ENCODE assay signal across 14 cellular contexts in genomic region chr2:10575566-10576300, GRCh38.
A peak's percentile ranks its signal among the peaks of the same experiment; 100 is the strongest.
DNase-seq lines count a peak whose midpoint lies in the region; ATAC-seq, FAIRE-seq and TF ChIP-seq lines count a peak whose summit lies in the region.
"Had no signal": no experiment of that assay in that cellular context is flagged by ENCODE, and none has a peak within 500 bp of the region (broad histone marks: within the 10 kb centered on the region; RNA-seq: fewer than 3 reads in every experiment).

No MANE protein-coding gene starts in this region.

- H3K27ac ChIP-seq in HCT116 (ENCODE audit: low read depth, low read length) (no peak overlapping the region; the same call in 1 of the 2 replicates), SK-N-SH (ENCODE audit: low read depth in 2 of 2, low read length in 1 of 2) (peak overlapping the region in 1 of 2 experiments; percentile 66; a peak in 2 of 4 replicates)
- H3K27ac ChIP-seq: cardiac muscle cell, esophagus squamous epithelium, Peyer's patch had no signal

- POLR2A ChIA-PET in HCT116 (lab: Charles Lee) (interaction anchor here (1.1 kb wide), 1 partner anchor 126 kb away, joined by 3 read pairs; no protein-coding TSS in a partner anchor), SK-N-SH (lab: Yijun Ruan, JAX) (no interaction called here)

- peaks cover 17 to 50% of the 10 kb centered on the region in 2 experiments; a peak in 3 of 4 replicates for H3K36me3 ChIP-seq in HCT116 (ENCODE audit: control insufficient read depth in 1 of 2, insufficient read depth in 2 of 2, low read length in 2 of 2)
- peaks cover 57 to 86% of the 10 kb centered on the region in 2 experiments for H3K36me3 ChIP-seq in SK-N-SH (replicated peaks in 1 of 2; ENCODE audit: control insufficient read depth in 1 of 2, insufficient read depth in 2 of 2, low read length in 1 of 2)

- H3K27me3 ChIP-seq in HCT116 (ENCODE audit: insufficient read depth, low read length) (no peaks in the 10 kb centered on the region), SK-N-SH (ENCODE audit: insufficient read depth) (no peaks in the 10 kb centered on the region)
- H3K27me3 ChIP-seq: cardiac muscle cell, esophagus squamous epithelium, Peyer's patch had no signal

- RAD21 ChIA-PET in HCT116 (lab: Charles Lee; ENCODE audit: low non-redundant PET in 1 of 2, low total read pairs in 2 of 2, uncharacterized antibody in 2 of 2, unreplicated experiment in 2 of 2): no interaction called here

- intact Hi-C loops in HCT116 (cut with micrococcal nuclease): no loop called here

- CTCF ChIA-PET in HCT116 (lab: Charles Lee) (no interaction called here), SK-N-SH (lab: Yijun Ruan, JAX) (interaction anchor here (0.6 to 0.9 kb wide), 2 partner anchors 94 to 166 kb away, joined by 3 read pairs; no protein-coding TSS in a partner anchor)

- H3K79me2 ChIP-seq in HCT116 (ENCODE audit: insufficient read depth, low read length) (no peaks in the 10 kb centered on the region), SK-N-SH (ENCODE audit: insufficient read depth) (no peaks in the 10 kb centered on the region)

- FAIRE-seq in urothelium cell line (lab: Jason Lieb, UNC): no peak

- H2AFZ ChIP-seq in HCT116 (ENCODE audit: low read depth, low read length, poor library complexity, severe bottlenecking) (no peak overlapping the region), SK-N-SH (ENCODE audit: low read depth) (no peak overlapping the region)

- H3K4me2 ChIP-seq in HCT116 (ENCODE audit: low read length): peak overlapping the region; percentile 36
- no peak overlapping the region for H3K4me2 ChIP-seq in SK-N-SH

- H3K4me1 ChIP-seq in HCT116 (ENCODE audit: control insufficient read depth in 1 of 2, insufficient read depth in 2 of 2, low read length in 2 of 2): peaks cover 3 to 18% of the 10 kb centered on the region in 2 experiments; a peak in 3 of 4 replicates
- peaks cover 0 to 9% of the 10 kb centered on the region in 2 experiments; a peak in 1 of 4 replicates for H3K4me1 ChIP-seq in SK-N-SH (ENCODE audit: control insufficient read depth in 1 of 2, insufficient read depth in 2 of 2, low read depth in 1 of 2, low read length in 1 of 2)
- H3K4me1 ChIP-seq: Peyer's patch had no signal

- H3K4me3 ChIP-seq in HCT116 (replicated peaks in 1 of 2; ENCODE audit: low read depth in 1 of 2, low read length in 2 of 2) (no peak overlapping the region), SK-N-SH (ENCODE audit: low read depth in 2 of 2, low read length in 1 of 2) (no peak overlapping the region)
- H3K4me3 ChIP-seq: cardiac muscle cell, esophagus squamous epithelium, Peyer's patch had no signal

- no TSS peak for BruUV-seq in HCT116 (replicated peaks; lab: Mats Ljungman, UMichigan)

- WGBS in SK-N-SH (ENCODE audit: low lambda C conversion rate): 36% methylated on average over 6 of the region's 6 CpGs

- H3K9me3 ChIP-seq in HCT116 (ENCODE audit: control insufficient read depth in 1 of 2, insufficient read depth in 1 of 2, low read depth in 1 of 2, low read length in 2 of 2) (no peaks in the 10 kb centered on the region), SK-N-SH (no peaks in the 10 kb centered on the region)
- H3K9me3 ChIP-seq: esophagus squamous epithelium, Peyer's patch had no signal

- H4K20me1 ChIP-seq in HCT116 (ENCODE audit: insufficient read depth) (no peaks in the 10 kb centered on the region; the same call in 1 of the 2 replicates), SK-N-SH (ENCODE audit: insufficient read depth) (no peaks in the 10 kb centered on the region)

- peaks cover 5% of the 10 kb centered on the region for H3F3A ChIP-seq in SK-N-SH (replicated peaks; ENCODE audit: insufficient read depth)

- TF ChIP-seq RAD21 in HCT116 (IDR thresholded peaks at IDR 0.05; ENCODE audit: low read depth) (no peak), SK-N-SH (IDR thresholded peaks at IDR 0.05; ENCODE audit: low read length) (no peak)

- H3K9ac ChIP-seq in HCT116 (ENCODE audit: low read length): no peak overlapping the region
- peak overlapping the region; percentile 33; the same call in 1 of the 2 replicates for H3K9ac ChIP-seq in SK-N-SH

- peak in 1 of 2 experiments; percentile 35; a peak in 1 of 4 replicates for TF ChIP-seq EP300 in SK-N-SH (IDR thresholded peaks at IDR 0.05; ENCODE audit: borderline replicate concordance in 1 of 2, low read depth in 1 of 2, low read length in 1 of 2)

- peak; percentile 22 for DNase-seq in HCT116 (ENCODE audit: low read depth, low spot score)
- no peak for DNase-seq in SK-N-SH
- DNase-seq in fibroblast of peridontal ligament (ENCODE audit: extremely low read depth): peak; percentile 18
- peak; percentile 79 for DNase-seq in urothelium cell line (ENCODE audit: low spot score)
- DNase-seq in AML-193 (lab: John Stamatoyannopoulos, UW): no peak
- no peak for DNase-seq in SKM-1 (lab: John Stamatoyannopoulos, UW; ENCODE audit: unreplicated experiment)
- DNase-seq: activated B cell treated with CpG ODN at 0.5 μM for 24 hours; activated T-cell treated with anti-CD3 and anti-CD28 coated beads, Interleukin-2, amount 50 U/mL, for 1 hour; esophagus squamous epithelium; left colon; NCI-H2029 treated with DMSO at 0.1 percent for 48 hours; Peyer's patch had no signal

- ATAC-seq in HCT116: peak; percentile 75; the same call in 1 of the 2 replicates
- ATAC-seq in GM19023 (IDR thresholded peaks at IDR 0.05; ENCODE audit: unreplicated experiment): no peak
- ATAC-seq: left colon had no signal

- TF ChIP-seq POLR2A in HCT116 (IDR thresholded peaks at IDR 0.05; ENCODE audit: borderline replicate concordance, extremely low read depth, insufficient read depth, insufficient read length): no peak

- TF ChIP-seq CTCF in HCT116 (IDR thresholded peaks at IDR 0.05 in 2 of 3, conservative IDR thresholded peaks at IDR 0.05 in 1 of 3; ENCODE audit: borderline replicate concordance in 1 of 3, insufficient read depth in 1 of 3, low read depth in 2 of 3, low read length in 2 of 3) (no peak), SK-N-SH (IDR thresholded peaks at IDR 0.05) (no peak)

- H3K9me2 ChIP-seq in HCT116 (ENCODE audit: insufficient read depth) (no peaks in the 10 kb centered on the region), SK-N-SH (no peaks in the 10 kb centered on the region)

TF ChIP-seq in HCT116, 20 proteins besides CTCF, POLR2A, EP300 and RAD21 (continues in another document):
- TF ChIP-seq ELF1 (IDR thresholded peaks at IDR 0.05; ENCODE audit: borderline replicate concordance, low read depth) (no peak), REST (IDR thresholded peaks at IDR 0.05; ENCODE audit: low read depth) (no peak), CEBPB (IDR thresholded peaks at IDR 0.05; ENCODE audit: low read depth) (no peak), POLR2AphosphoS5 (IDR thresholded peaks at IDR 0.05; ENCODE audit: low read depth, low read length) (no peak)

TF ChIP-seq in SK-N-SH, 30 proteins besides CTCF, POLR2A, EP300 and RAD21:
- TF ChIP-seq MXI1 (IDR thresholded peaks at IDR 0.05; ENCODE audit: low read depth, low read length) (no peak), NFIC (IDR thresholded peaks at IDR 0.05; ENCODE audit: borderline replicate concordance) (peak; percentile 59), TCF12 (IDR thresholded peaks at IDR 0.05) (peak; percentile 56), FOSL2 (IDR thresholded peaks at IDR 0.05; ENCODE audit: borderline replicate concordance, low read depth) (peak; percentile 83), MAX (IDR thresholded peaks at IDR 0.05; ENCODE audit: low read depth) (no peak; the same call in 1 of the 2 replicates), JUND (IDR thresholded peaks at IDR 0.05) (peak; percentile 73), POLR2AphosphoS5 (IDR thresholded peaks at IDR 0.05; ENCODE audit: low read depth, low read length) (0 out of 2 replicates have a peak, but pooled peaks have one; percentile 13), PBX3 (IDR thresholded peaks at IDR 0.05) (peak; percentile 38)

Comparison
In these comparisons a context has a peak if more than half of its experiments do, and no peak if none do; other contexts are left out.
1. DNase-seq: peak in HCT116 (single experiment), fibroblast of peridontal ligament (single experiment) and urothelium cell line (single experiment); none in SK-N-SH (single experiment), AML-193 (0 of 2) and SKM-1 (single experiment).
2. Of the 11 proteins assayed by ChIP-seq in both SK-N-SH and HCT116: peak only in SK-N-SH: POLR2AphosphoS5; only in HCT116: MAX; in both: JUND; in neither: 8.